ENCODE assay signal across 2 cellular contexts in the genomic region with DNA sequence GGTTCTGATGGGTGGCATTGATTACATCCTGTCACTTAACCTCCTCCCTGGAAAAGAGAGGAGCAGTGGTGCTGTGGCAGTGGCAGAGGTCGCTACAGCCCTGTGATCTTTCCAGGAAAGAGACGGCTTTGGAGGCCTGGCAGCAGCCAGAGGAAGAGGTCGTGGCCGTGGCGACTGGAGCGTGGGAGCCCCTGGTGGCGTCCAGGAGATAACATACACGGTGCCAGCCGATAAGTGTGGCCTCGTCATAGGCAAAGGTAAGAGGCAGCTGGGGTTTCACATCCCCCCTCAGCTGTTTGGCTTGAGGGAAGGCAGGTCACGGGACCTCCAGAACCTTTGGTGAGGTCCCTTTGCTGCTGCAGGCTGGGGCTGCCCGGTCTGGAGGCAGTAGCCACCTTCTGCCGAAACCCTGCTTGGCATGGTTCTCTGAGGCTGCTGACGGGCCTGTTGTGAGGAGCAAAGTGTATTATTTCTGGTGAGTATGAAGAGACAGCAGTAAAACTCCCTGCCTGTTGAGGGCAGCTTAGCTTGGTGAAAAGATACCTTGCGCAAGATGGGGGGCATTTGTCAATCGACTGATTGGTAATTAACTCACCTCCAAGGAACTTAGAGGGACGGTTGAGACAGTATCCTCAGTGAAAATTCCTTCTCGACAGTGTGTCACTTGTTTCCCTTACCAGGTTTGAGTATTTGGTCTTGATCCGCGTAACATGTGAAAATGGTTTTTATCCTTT.
TF ChIP-seq lines count a peak whose summit lies in the region.

No MANE protein-coding gene starts in this region.

TF ChIP-seq in A549, 52 proteins besides CTCF, POLR2A, EP300 and RAD21:
- TF ChIP-seq ESRRA (IDR thresholded peaks at IDR 0.05; ENCODE audit: borderline replicate concordance, low read length) (no peak), SREBF2 (IDR thresholded peaks at IDR 0.05) (no peak), CHD2 (IDR thresholded peaks at IDR 0.05; ENCODE audit: low read length, partially characterized antibody) (no peak), CEBPB (IDR thresholded peaks at IDR 0.05) (no peak; a peak in 1 of 4 replicates), CBX2 (IDR thresholded peaks at IDR 0.05; ENCODE audit: borderline replicate concordance, low read depth) (no peak), FOSB (CRISPR knock-in tag; IDR thresholded peaks at IDR 0.05) (no peak), JUN (IDR thresholded peaks at IDR 0.05) (no peak), HDAC2 (IDR thresholded peaks at IDR 0.05) (no peak)
- TF ChIP-seq, protein P1, sequence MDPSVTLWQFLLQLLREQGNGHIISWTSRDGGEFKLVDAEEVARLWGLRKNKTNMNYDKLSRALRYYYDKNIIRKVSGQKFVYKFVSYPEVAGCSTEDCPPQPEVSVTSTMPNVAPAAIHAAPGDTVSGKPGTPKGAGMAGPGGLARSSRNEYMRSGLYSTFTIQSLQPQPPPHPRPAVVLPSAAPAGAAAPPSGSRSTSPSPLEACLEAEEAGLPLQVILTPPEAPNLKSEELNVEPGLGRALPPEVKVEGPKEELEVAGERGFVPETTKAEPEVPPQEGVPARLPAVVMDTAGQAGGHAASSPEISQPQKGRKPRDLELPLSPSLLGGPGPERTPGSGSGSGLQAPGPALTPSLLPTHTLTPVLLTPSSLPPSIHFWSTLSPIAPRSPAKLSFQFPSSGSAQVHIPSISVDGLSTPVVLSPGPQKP (IDR thresholded peaks at IDR 0.05; ENCODE audit: low read depth, low read length) = no peak
- TF ChIP-seq, protein P2, sequence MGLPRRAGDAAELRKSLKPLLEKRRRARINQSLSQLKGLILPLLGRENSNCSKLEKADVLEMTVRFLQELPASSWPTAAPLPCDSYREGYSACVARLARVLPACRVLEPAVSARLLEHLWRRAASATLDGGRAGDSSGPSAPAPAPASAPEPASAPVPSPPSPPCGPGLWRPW (IDR thresholded peaks at IDR 0.05) = no peak

TF ChIP-seq in K562, 482 proteins besides CTCF, POLR2A, EP300 and RAD21:
- TF ChIP-seq ATF7 (IDR thresholded peaks at IDR 0.05) (no peak), CEBPB (tag; IDR thresholded peaks at IDR 0.05) (peak; percentile 49; the same call in 1 of the 2 replicates)
